In genomic region chr1:222654849-222655248, GRCh38 we compare ENCODE assay signal across 8 cellular contexts. TPM values are rescaled to one million over a fixed set of nuclear protein-coding genes. Genes with fewer than 3 reads are reported as not detected.
DNase-seq lines count a peak whose midpoint lies in the region; ATAC-seq and TF ChIP-seq lines count a peak whose summit lies in the region.

No MANE protein-coding gene starts in this region.

- no peaks in the 10 kb centered on the region for H3K4me1 ChIP-seq in BE2C

- ATAC-seq in GM18867 (IDR thresholded peaks at IDR 0.05; ENCODE audit: unreplicated experiment) (peak; percentile 97), HG03060 (IDR thresholded peaks at IDR 0.05; ENCODE audit: low read depth, unreplicated experiment) (peak; percentile 94)

- H3K9me3 ChIP-seq in BE2C = no peaks in the 10 kb centered on the region

- DNase-seq in T-helper 2 cell (peak; percentile 43 to 87 (median 74)), astrocyte of the spinal cord (ENCODE audit: low read depth, low spot score) (peak; percentile 9), NCI-H2081 (lab: John Stamatoyannopoulos, UW) (no peak), SW 1271 (lab: John Stamatoyannopoulos, UW) (no peak), BE2C (no peak)
- DNase-seq in stimulated activated CD4-positive, alpha-beta T cell treated with anti-CD3 and anti-CD28 coated beads, Interleukin-12 subunit alpha, Interleukin-12 subunit beta, amount 100 ng/mL, for 24 hours (ENCODE audit: low read depth in 2 of 2) = peak; percentile 17 to 45

- in situ Hi-C loops in astrocyte of the spinal cord (cut with HindIII; ENCODE audit: low sequenced_read_pairs) = no loop called here

- no peak overlapping the region for H3K4me3 ChIP-seq in astrocyte of the spinal cord (ENCODE audit: low read depth, low read length)
- no peak overlapping the region for H3K4me3 ChIP-seq in BE2C (ENCODE audit: low read depth, low read length)

- no peaks in the 10 kb centered on the region for H3K27me3 ChIP-seq in BE2C

- TF ChIP-seq CTCF in astrocyte of the spinal cord (IDR thresholded peaks at IDR 0.05; ENCODE audit: low read depth, low read length) = no peak
- no peak for TF ChIP-seq CTCF in BE2C (IDR thresholded peaks at IDR 0.05; ENCODE audit: low read depth, low read length)

- peaks cover 79% of the 10 kb centered on the region for H3K36me3 ChIP-seq in BE2C

RNA-seq across cellular contexts. Expression of gene MIA3, which starts 37.0 kb away (rescaled TPM):
- 49.0 TPM for polyA plus RNA-seq in BE2C (2012; ENCODE audit: insufficient read depth, insufficient read length, low read depth)

RNA-seq across cellular contexts. Expression of gene AIDA, which starts 57.4 kb away (rescaled TPM):
- 18.1 TPM for polyA plus RNA-seq in BE2C (2012; ENCODE audit: insufficient read depth, insufficient read length, low read depth)

RNA-seq across cellular contexts. Expression of gene BROX, which starts 57.5 kb away (rescaled TPM):
- 7.2 TPM for polyA plus RNA-seq in BE2C (2012; ENCODE audit: insufficient read depth, insufficient read length, low read depth)

Comparison
In these comparisons a context has a peak if more than half of its experiments do, and no peak if none do; other contexts are left out.
1. DNase-seq: peak in T-helper 2 cell (5 of 5), astrocyte of the spinal cord (single experiment) and stimulated activated CD4-positive, alpha-beta T cell treated with anti-CD3 and anti-CD28 coated beads, Interleukin-12 subunit alpha, Interleukin-12 subunit beta, amount 100 ng/mL, for 24 hours (2 of 2); none in NCI-H2081 (0 of 2), SW 1271 (0 of 2) and BE2C (single experiment).